Comparison of ENCODE assay signal across 2 cellular contexts in the genomic region with DNA sequence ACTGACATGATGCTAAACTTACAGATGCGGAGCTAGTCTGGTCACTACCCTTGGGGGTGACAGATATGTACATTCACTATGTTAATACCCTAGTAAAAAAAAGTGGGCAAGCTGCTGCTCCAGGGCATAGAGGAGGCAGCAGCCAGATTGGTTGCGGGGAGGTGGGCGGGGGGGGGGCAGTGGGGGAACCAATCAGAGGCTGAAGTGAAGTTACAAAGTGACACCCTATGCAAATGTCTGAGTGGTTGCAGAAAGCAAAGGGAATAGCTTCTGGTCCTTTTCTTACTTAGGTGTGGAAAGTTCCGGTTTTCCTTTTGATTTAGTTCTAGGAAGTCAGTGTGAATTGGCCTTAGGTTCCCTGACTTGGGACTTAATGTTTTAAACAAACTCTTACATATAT.
TF ChIP-seq lines count a peak whose summit lies in the region.

No MANE protein-coding gene starts in this region.

TF ChIP-seq in GM23338, 12 proteins besides CTCF, POLR2A, EP300 and RAD21:
- TF ChIP-seq, protein P1, sequence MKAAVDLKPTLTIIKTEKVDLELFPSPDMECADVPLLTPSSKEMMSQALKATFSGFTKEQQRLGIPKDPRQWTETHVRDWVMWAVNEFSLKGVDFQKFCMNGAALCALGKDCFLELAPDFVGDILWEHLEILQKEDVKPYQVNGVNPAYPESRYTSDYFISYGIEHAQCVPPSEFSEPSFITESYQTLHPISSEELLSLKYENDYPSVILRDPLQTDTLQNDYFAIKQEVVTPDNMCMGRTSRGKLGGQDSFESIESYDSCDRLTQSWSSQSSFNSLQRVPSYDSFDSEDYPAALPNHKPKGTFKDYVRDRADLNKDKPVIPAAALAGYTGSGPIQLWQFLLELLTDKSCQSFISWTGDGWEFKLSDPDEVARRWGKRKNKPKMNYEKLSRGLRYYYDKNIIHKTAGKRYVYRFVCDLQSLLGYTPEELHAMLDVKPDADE (IDR thresholded peaks at IDR 0.05): no peak
- no peak for TF ChIP-seq STAT1 (IDR thresholded peaks at IDR 0.05; ENCODE audit: unreplicated experiment)

TF ChIP-seq in endothelial cell of umbilical vein, 7 proteins besides CTCF, POLR2A, EP300 and RAD21:
- TF ChIP-seq EZH2 (IDR thresholded peaks at IDR 0.05; ENCODE audit: borderline replicate concordance, low read depth, low read length, severe bottlenecking) (no peak), JUN (IDR thresholded peaks at IDR 0.05; ENCODE audit: borderline replicate concordance, insufficient read depth, insufficient read length, low read depth) (no peak), POLR2AphosphoS5 (IDR thresholded peaks at IDR 0.05; ENCODE audit: insufficient read depth, low read depth, low read length) (no peak), MYC (IDR thresholded peaks at IDR 0.05; ENCODE audit: low read depth, low read length) (no peak), FOS (IDR thresholded peaks at IDR 0.05; ENCODE audit: borderline replicate concordance, insufficient read depth, low read length) (no peak), GATA2 (IDR thresholded peaks at IDR 0.05; ENCODE audit: insufficient read depth, insufficient read length, low read depth, low read length) (no peak)
- TF ChIP-seq, protein P2, sequence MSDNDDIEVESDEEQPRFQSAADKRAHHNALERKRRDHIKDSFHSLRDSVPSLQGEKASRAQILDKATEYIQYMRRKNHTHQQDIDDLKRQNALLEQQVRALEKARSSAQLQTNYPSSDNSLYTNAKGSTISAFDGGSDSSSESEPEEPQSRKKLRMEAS (IDR thresholded peaks at IDR 0.05; ENCODE audit: insufficient read depth, insufficient read length): no peak
